ENCODE assay signal across 8 cellular contexts in genomic region chr5:91379602-91380490, GRCh38. TPM values are rescaled to one million over a fixed set of nuclear protein-coding genes. Genes with fewer than 3 reads are reported as not detected.
DNase-seq lines count a peak whose midpoint lies in the region; ATAC-seq and TF ChIP-seq lines count a peak whose summit lies in the region.

No MANE protein-coding gene starts in this region.

- H3K4me1 Mint-ChIP-seq in CD8-positive, alpha-beta T cell (ENCODE audit: low read depth) = peaks cover 45% of the 10 kb centered on the region
- H3K4me1 Mint-ChIP-seq in memory B cell = peaks cover 10% of the 10 kb centered on the region

- H3K27ac Mint-ChIP-seq in CD8-positive, alpha-beta T cell = peak overlapping the region; percentile 100
- H3K27ac Mint-ChIP-seq in memory B cell = peak overlapping the region; percentile 99

- CTCF ChIA-PET in CD8-positive, alpha-beta T cell (lab: Charles Lee) = interaction anchor here (1.0 to 1.8 kb wide), 2 partner anchors 9 to 153 kb away, joined by 5 to 15 read pairs; no protein-coding TSS in a partner anchor

- peak overlapping the region; percentile 98 for H3K4me3 Mint-ChIP-seq in CD8-positive, alpha-beta T cell
- peak overlapping the region; percentile 94 for H3K4me3 Mint-ChIP-seq in memory B cell

- peak overlapping the region; percentile 99 for H3K4me3 ChIP-seq in CD8-positive, alpha-beta T cell (ENCODE audit: low read depth, low read length)

- peak; percentile 53 for ATAC-seq in CD8-positive, alpha-beta T cell
- ATAC-seq in GM19468 (IDR thresholded peaks at IDR 0.05; ENCODE audit: extremely low read depth, unreplicated experiment) (peak; percentile 62), memory B cell (ENCODE audit: low read depth) (peak; percentile 63)

- H3K4me1 ChIP-seq in CD8-positive, alpha-beta T cell (ENCODE audit: insufficient read depth, low read length) = peaks cover 36% of the 10 kb centered on the region

- no peaks in the 10 kb centered on the region for H3K27me3 Mint-ChIP-seq in CD8-positive, alpha-beta T cell (ENCODE audit: low read depth)
- H3K27me3 Mint-ChIP-seq in memory B cell = no peaks in the 10 kb centered on the region

- peaks cover 54% of the 10 kb centered on the region for H3K36me3 Mint-ChIP-seq in CD8-positive, alpha-beta T cell
- H3K36me3 Mint-ChIP-seq in memory B cell = peaks cover 9% of the 10 kb centered on the region

- peak; percentile 91 to 97 (median 94) for DNase-seq in CD8-positive, alpha-beta T cell
- DNase-seq in HS-27A (ENCODE audit: low read depth) (peak; percentile 67), NK-92 (lab: John Stamatoyannopoulos, UW; ENCODE audit: unreplicated experiment) (peak; percentile 75), memory B cell (ENCODE audit: low spot score in 2 of 2) (peak; percentile 97 to 99)
- peak; percentile 85 to 88 for DNase-seq in activated CD8-positive, alpha-beta memory T cell treated with anti-CD3 and anti-CD28 coated beads for 4 hours (ENCODE audit: low read depth in 2 of 2)
- DNase-seq in effector CD8-positive, alpha-beta T cell (lab: John Stamatoyannopoulos, UW) = peak; percentile 92
- DNase-seq in stimulated activated CD8-positive, alpha-beta memory T cell treated with anti-CD3 and anti-CD28 coated beads, Interleukin-12 subunit alpha, Interleukin-12 subunit beta, amount 100 ng/mL, for 1 hour (ENCODE audit: low read depth) = peak; percentile 88

- no peak for TF ChIP-seq CTCF in CD8-positive, alpha-beta T cell (IDR thresholded peaks at IDR 0.05)

- H3K9me3 ChIP-seq in CD8-positive, alpha-beta T cell (ENCODE audit: low read length) = no peaks in the 10 kb centered on the region

- POLR2A ChIA-PET in CD8-positive, alpha-beta T cell (lab: Charles Lee) = interaction anchor here (0.7 to 7.4 kb wide), 12 partner anchors 10 to 905 kb away, joined by 3 to 158 read pairs (median 5); partner anchors contain the start of genes MBLAC2 and POLR3G

- intact Hi-C loops in CD8-positive, alpha-beta T cell (cut with DNase I, micrococcal nuclease) = loop anchor here (1.0 to 10.0 kb wide), 5 partner anchors 66 to 971 kb away; partner anchors contain the start of genes MBLAC2 (in 2 of the 2), POLR3G (in 2 of the 2) and CETN3 (in 1 of the 2)

- no peaks in the 10 kb centered on the region for H3K9me3 Mint-ChIP-seq in CD8-positive, alpha-beta T cell
- H3K9me3 Mint-ChIP-seq in memory B cell = no peaks in the 10 kb centered on the region

- H3K27me3 ChIP-seq in CD8-positive, alpha-beta T cell (ENCODE audit: insufficient read depth, low read length) = no peaks in the 10 kb centered on the region

- H3K27ac ChIP-seq in CD8-positive, alpha-beta T cell (ENCODE audit: low read depth, low read length) = peak overlapping the region; percentile 100

- H3K36me3 ChIP-seq in CD8-positive, alpha-beta T cell (ENCODE audit: insufficient read depth, low read length) = peaks cover 26% of the 10 kb centered on the region

RNA-seq across cellular contexts. Expression of gene ARRDC3, which starts 3.3 kb away (rescaled TPM):
- 100 to 1,000 TPM; 131 to 132 TPM for total RNA-seq in CD8-positive, alpha-beta T cell

Comparison
In these comparisons a context has a peak if more than half of its experiments do, and no peak if none do; other contexts are left out.
1. Peak in every context shown above with its lines: DNase-seq, ATAC-seq, H3K4me3 ChIP-seq and H3K27ac ChIP-seq.